ENCODE assay signal across 8 cellular contexts in genomic region chr12:56449622-56449984, GRCh38. TPM values are rescaled to one million over a fixed set of nuclear protein-coding genes. Genes with fewer than 3 reads are reported as not detected.
DNase-seq lines count a peak whose midpoint lies in the region; ATAC-seq and TF ChIP-seq lines count a peak whose summit lies in the region.

No MANE protein-coding gene starts in this region.

- no peak for TF ChIP-seq CTCF in GM12864 (IDR thresholded peaks at IDR 0.05; ENCODE audit: low read depth, low read length, missing control alignments)
- no peak for TF ChIP-seq CTCF in PC-9 (conservative IDR thresholded peaks at IDR 0.05)
- TF ChIP-seq CTCF in prostate gland (IDR thresholded peaks at IDR 0.05), result no peak
- no peak for TF ChIP-seq CTCF in omental fat pad (IDR thresholded peaks at IDR 0.05)

- H3K36me3 ChIP-seq in PC-9 (ENCODE audit: low read depth) (no peaks in the 10 kb centered on the region), esophagus (ENCODE audit: control insufficient read depth in 2 of 2, insufficient read depth in 2 of 2, low read length in 1 of 2) (no peaks in the 10 kb centered on the region), prostate gland (no peaks in the 10 kb centered on the region)

- H2AFZ ChIP-seq in PC-9, result peak overlapping the region; percentile 91

- H3K9me3 ChIP-seq in PC-9 (ENCODE audit: insufficient read depth, low read depth) (no peaks in the 10 kb centered on the region), esophagus (ENCODE audit: control insufficient read depth in 2 of 2, insufficient read depth in 1 of 2, low read depth in 1 of 2, low read length in 1 of 2) (no peaks in the 10 kb centered on the region), prostate gland (no peaks in the 10 kb centered on the region)

- peaks cover 6% of the 10 kb centered on the region for H3F3A ChIP-seq in PC-9 (ENCODE audit: insufficient read depth, low read depth)

- H3K4me1 ChIP-seq in PC-9 (replicated peaks; ENCODE audit: insufficient read depth) (no peaks in the 10 kb centered on the region; the same call in 1 of the 2 replicates), esophagus (ENCODE audit: control insufficient read depth in 2 of 2, insufficient read depth in 2 of 2, low read length in 1 of 2) (peaks cover 0 to 2% of the 10 kb centered on the region in 2 donors), prostate gland (replicated peaks) (no peaks in the 10 kb centered on the region)

- H3K4me3 ChIP-seq in GM12864 (ENCODE audit: low read depth, low read length) (peak overlapping the region; percentile 64), PC-9 (peak overlapping the region; percentile 89), esophagus (ENCODE audit: low read depth in 1 of 2, low read length in 2 of 2) (peak overlapping the region in 1 of 2 donors; percentile 96), prostate gland (peak overlapping the region; percentile 59 to 74)

- intact Hi-C loops in PC-9 (cut with micrococcal nuclease; ENCODE audit: unreplicated experiment), result loop anchor here (1.0 kb wide), 1 partner anchor 345 kb away; the partner anchor contains the start of gene PA2G4
- intact Hi-C loops in prostate gland (cut with DNase I), result loop anchor here (2.0 kb wide), 1 partner anchor 15 kb away; no protein-coding TSS in a partner anchor

- H3K4me2 ChIP-seq in PC-9, result peak overlapping the region; percentile 82

- H3K27ac ChIP-seq in PC-9, result peak overlapping the region; percentile 57
- peak overlapping the region; percentile 16 to 69 for H3K27ac ChIP-seq in esophagus (ENCODE audit: low read depth in 2 of 2, low read length in 1 of 2)
- H3K27ac ChIP-seq in prostate gland, result peak overlapping the region; percentile 93

- TSS peak; percentile 97 for BruUV-seq in PC-9 (replicated peaks; lab: Mats Ljungman, UMichigan)

- no peaks in the 10 kb centered on the region for H3K9me2 ChIP-seq in PC-9 (ENCODE audit: insufficient read depth)

- WGBS in esophagus, 2 donors, result 34% methylated on average over 5 of the region's 5 CpGs
- 33% methylated on average over 5 of the region's 5 CpGs for WGBS in prostate gland

- DNase-seq in GM12864 (ENCODE audit: low read depth) (no peak), PC-9 (no peak), prostate gland (ENCODE audit: low spot score) (no peak), C1 segment of cervical spinal cord (lab: John Stamatoyannopoulos, UW) (no peak), COLO668 (lab: John Stamatoyannopoulos, UW; ENCODE audit: unreplicated experiment) (no peak), RPMI8226 (no peak), omental fat pad (ENCODE audit: low spot score) (no peak)

- H3K27me3 ChIP-seq in PC-9 (ENCODE audit: insufficient read depth, low read depth) (no peaks in the 10 kb centered on the region), esophagus (ENCODE audit: control insufficient read depth in 1 of 2, insufficient read depth in 2 of 2, low read length in 2 of 2) (no peaks in the 10 kb centered on the region), prostate gland (replicated peaks; ENCODE audit: insufficient read depth) (no peaks in the 10 kb centered on the region)

- CTCF ChIA-PET in PC-9 (lab: Charles Lee), result interaction anchor here (0.6 to 1.7 kb wide), 5 partner anchors 10 to 260 kb away, joined by 3 to 11 read pairs (median 6); partner anchors contain the start of genes RBMS2 and SPRYD4

- peaks cover 16% of the 10 kb centered on the region for H3K79me2 ChIP-seq in PC-9 (ENCODE audit: low read depth)

- H4K20me1 ChIP-seq in PC-9 (ENCODE audit: insufficient read depth), result no peaks in the 10 kb centered on the region

- no peak for ATAC-seq in omental fat pad (ENCODE audit: low FRiP score)

- POLR2A ChIA-PET in PC-9 (lab: Charles Lee; ENCODE audit: unreplicated experiment), result interaction anchor here (0.6 to 1.0 kb wide), 2 partner anchors 89 to 213 kb away, joined by 4 to 15 read pairs; partner anchors contain the start of gene STAT2

- no peak for TF ChIP-seq POLR2A in prostate gland (IDR thresholded peaks at IDR 0.05)

RNA-seq across cellular contexts. Expression of gene TIMELESS, which starts 0.4 kb away (rescaled TPM):
- 27.1 and 30.9 TPM in 2 replicates for total RNA-seq in PC-9 (2021)
- 1 to 10 TPM; 9.2 TPM for polyA plus RNA-seq in esophagus
- 10 to 100 TPM in 1 of 2 donors, 1 to 10 TPM in 1; 8.0 to 12.3 TPM for total RNA-seq in prostate gland
- 1 to 10 TPM; 3.2 to 6.8 (median 4.3) TPM for total RNA-seq in omental fat pad

RNA-seq across cellular contexts. Expression of gene MIP, which starts 4.9 kb away (rescaled TPM):
- not detected in 2 replicates for total RNA-seq in PC-9 (2021)
- polyA plus RNA-seq in esophagus, result under 1 TPM in 1 of 2 donors, not detected in 1; 0.04 TPM
- not detected for total RNA-seq in prostate gland
- total RNA-seq in omental fat pad, result not detected

RNA-seq across cellular contexts. Expression of gene SPRYD4, which starts 18.8 kb away (rescaled TPM):
- total RNA-seq in PC-9 (2021) (3.2 and 3.3 TPM in 2 replicates), prostate gland (1 to 10 TPM; 2.6 to 5.1 TPM), omental fat pad (1 to 10 TPM; 2.3 to 4.7 (median 2.9) TPM)
- polyA plus RNA-seq in esophagus, result 1 to 10 TPM; 2.2 to 2.9 TPM

RNA-seq across cellular contexts. Expression of gene GLS2, which starts 38.4 kb away (rescaled TPM):
- total RNA-seq in PC-9 (2021), result 1.3 and 2.9 TPM in 2 replicates
- polyA plus RNA-seq in esophagus, result 1 to 10 TPM; 3.6 to 4.2 TPM
- 1 to 10 TPM; 4.1 to 6.6 TPM for total RNA-seq in prostate gland
- 1 to 10 TPM in 2 of 4 donors, under 1 TPM in 1, not detected in 1; 0.88 to 2.6 (median 1.7) TPM for total RNA-seq in omental fat pad

Comparison
In these comparisons a context has a peak if more than half of its experiments do, and no peak if none do; other contexts are left out.
1. H3K27ac ChIP-seq: peak in every context shown above with its lines; median percentile 93 in prostate gland; 57 in PC-9; 42 in esophagus.